Comparison of ENCODE assay signal across 13 cellular contexts in the genomic region with DNA sequence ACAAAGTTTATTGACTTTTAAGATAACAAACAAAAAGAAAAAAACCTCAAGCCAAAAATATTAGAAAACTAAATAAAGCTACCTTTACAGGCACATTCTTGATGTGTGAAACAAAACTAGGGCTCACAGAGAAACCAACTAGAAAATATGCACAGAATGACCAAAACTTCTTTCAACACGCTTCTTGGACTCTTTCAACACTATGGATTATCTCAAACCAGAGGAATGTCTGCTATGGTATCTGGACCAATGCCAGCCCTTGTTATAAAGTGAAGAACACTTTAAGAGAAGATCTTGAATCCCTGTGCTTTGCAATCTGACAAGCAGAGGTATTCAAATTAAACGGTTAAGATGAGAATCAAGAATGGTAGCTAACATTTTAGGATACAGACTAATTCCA.
DNase-seq lines count a peak whose midpoint lies in the region; ATAC-seq and TF ChIP-seq lines count a peak whose summit lies in the region.
"Had no signal": no experiment of that assay in that cellular context is flagged by ENCODE, and none has a peak within 500 bp of the region (broad histone marks: within the 10 kb centered on the region; RNA-seq: fewer than 3 reads in every experiment).

No MANE protein-coding gene starts in this region.

- H3K4me3 ChIP-seq in SJSA1, result no peak overlapping the region
- no peak overlapping the region for H3K4me3 ChIP-seq in foreskin fibroblast (ENCODE audit: low read depth in 1 of 2, low read length in 2 of 2)
- H3K4me3 ChIP-seq: gastroesophageal sphincter had no signal

- ATAC-seq in HG03095 (IDR thresholded peaks at IDR 0.05; ENCODE audit: unreplicated experiment), result no peak
- no peak for ATAC-seq in GM18505 (IDR thresholded peaks at IDR 0.05; ENCODE audit: unreplicated experiment)
- no peak for ATAC-seq in GM19467 (IDR thresholded peaks at IDR 0.05; ENCODE audit: unreplicated experiment)
- ATAC-seq: gastroesophageal sphincter; stimulated activated naive B cell treated with anti-CD40 and anti-IgM and Interleukin-4, amounts not matched to agents 10 μg/mL and 1 μg/mL and 100 μg/mL, for 72 hours had no signal

- peak overlapping the region; percentile 83 for H3K27ac ChIP-seq in SJSA1
- H3K27ac ChIP-seq: gastroesophageal sphincter had no signal

- TF ChIP-seq CTCF in foreskin fibroblast (IDR thresholded peaks at IDR 0.05; ENCODE audit: low read depth, low read length), result no peak

- no peaks in the 10 kb centered on the region for H3K36me3 ChIP-seq in SJSA1
- H3K36me3 ChIP-seq: gastroesophageal sphincter had no signal

- DNase-seq in NCI-H2196 (lab: John Stamatoyannopoulos, UW; ENCODE audit: unreplicated experiment), result peak; percentile 9
- no peak for DNase-seq in NCI-H2196 treated with DMSO at 0.1 percent for 48 hours (lab: John Stamatoyannopoulos, UW; ENCODE audit: unreplicated experiment)
- DNase-seq in SJSA1 (ENCODE audit: low read depth in 1 of 2, low spot score in 2 of 2), result peak; percentile 86 to 92
- peak; percentile 89 to 93 for DNase-seq in foreskin fibroblast
- peak; percentile 60 for DNase-seq in stromal cell of bone marrow (ENCODE audit: low read depth)
- DNase-seq: NCI-H1930; posterior cingulate gyrus; stimulated activated naive B cell treated with anti-CD40 and anti-IgM and Interleukin-4, amounts not matched to agents 10 μg/mL and 1 μg/mL and 100 μg/mL, for 72 hours; T-helper 2 cell had no signal

- no peaks in the 10 kb centered on the region for H3K27me3 ChIP-seq in SJSA1 (replicated peaks)
- H3K27me3 ChIP-seq: gastroesophageal sphincter had no signal

- H3K9me3 ChIP-seq in SJSA1 (replicated peaks), result no peaks in the 10 kb centered on the region
- H3K9me3 ChIP-seq: gastroesophageal sphincter had no signal

- peaks cover 44% of the 10 kb centered on the region for H3K4me1 ChIP-seq in SJSA1 (replicated peaks)
- H3K4me1 ChIP-seq: gastroesophageal sphincter had no signal

- no peak for TF ChIP-seq POLR2A in GM18505 (IDR thresholded peaks at IDR 0.05; ENCODE audit: borderline replicate concordance, extremely low read depth, insufficient read depth, insufficient read length)
